27 cellular contexts compared by ENCODE assay signal in genomic region chr7:24864214-24864817, GRCh38.
"Had no signal": no experiment of that assay in that cellular context is flagged by ENCODE, and none has a peak within 500 bp of the region (broad histone marks: within the 10 kb centered on the region; RNA-seq: fewer than 3 reads in every experiment).

No MANE protein-coding gene starts in this region.

- H3K4me2 ChIP-seq: smooth muscle cell had no signal

- H3K27me3 ChIP-seq: adrenal gland, body of pancreas, gastrocnemius medialis, right atrium auricular region, stomach, thyroid gland, upper lobe of left lung, vagina had no signal

- H3K4me3 ChIP-seq: adrenal gland, body of pancreas, gastrocnemius medialis, left ventricle myocardium inferior, lung, right atrium auricular region, smooth muscle cell, stomach, thyroid gland, upper lobe of left lung, vagina had no signal

- H3K27ac ChIP-seq: adrenal gland, body of pancreas, gastrocnemius medialis, left ventricle myocardium inferior, right atrium auricular region, stomach, thyroid gland, upper lobe of left lung, vagina had no signal

- H3K9me3 ChIP-seq: adrenal gland, body of pancreas, gastrocnemius medialis, left ventricle myocardium inferior, right atrium auricular region, stomach, thyroid gland, upper lobe of left lung, vagina had no signal

- DNase-seq: activated CD4-positive, alpha-beta T cell treated with anti-CD3 and anti-CD28 coated beads, Interleukin-2, amount 50 U/mL, for 1 hour; activated CD4-positive, CD25-positive, alpha-beta regulatory T cell treated with anti-CD3 and anti-CD28 coated beads, Interleukin-2, amount 50 U/mL, for 72 hours; activated CD8-positive, alpha-beta memory T cell treated with anti-CD3 and anti-CD28 coated beads, Interleukin-2, amount 10 ng/mL, durations not matched to agents 7 days and 5 days; activated CD8-positive, alpha-beta T cell treated with anti-CD3 and anti-CD28 coated beads for 36 hours; activated gamma-delta T cell treated with Interleukin-2 at 50 U/mL for 16 hours; adrenal gland; aorta; body of pancreas; effector CD8-positive, alpha-beta T cell; gastrocnemius medialis; glutamatergic neuron; islet precursor cell; left ventricle myocardium inferior; mesendoderm; natural killer cell; stimulated activated CD4-positive, alpha-beta T cell treated with anti-CD3 and anti-CD28 coated beads, Interleukin-1b, Interleukin-23, amount 100 ng/mL, for 48 hours; stimulated activated CD4-positive, alpha-beta T cell treated with anti-CD3 and anti-CD28 coated beads, Interleukin-4, amount 100 ng/mL, for 4 hours; stimulated activated CD8-positive, alpha-beta memory T cell treated with anti-CD3 and anti-CD28 coated beads, Interleukin-4, amount 100 ng/mL, for 48 hours; stimulated activated naive B cell treated with anti-CD40 and anti-IgM and Interleukin-4, amounts not matched to agents 10 μg/mL and 1 μg/mL and 100 μg/mL, for 72 hours; stomach; T-cell; thyroid gland; upper lobe of left lung had no signal

- H3K4me1 ChIP-seq: adrenal gland, body of pancreas, gastrocnemius medialis, left ventricle myocardium inferior, right atrium auricular region, stomach, thyroid gland, upper lobe of left lung, vagina had no signal

- H3K36me3 ChIP-seq: adrenal gland, gastrocnemius medialis, right atrium auricular region, thyroid gland had no signal
